ENCODE assay signal across 22 cellular contexts in the genomic region with DNA sequence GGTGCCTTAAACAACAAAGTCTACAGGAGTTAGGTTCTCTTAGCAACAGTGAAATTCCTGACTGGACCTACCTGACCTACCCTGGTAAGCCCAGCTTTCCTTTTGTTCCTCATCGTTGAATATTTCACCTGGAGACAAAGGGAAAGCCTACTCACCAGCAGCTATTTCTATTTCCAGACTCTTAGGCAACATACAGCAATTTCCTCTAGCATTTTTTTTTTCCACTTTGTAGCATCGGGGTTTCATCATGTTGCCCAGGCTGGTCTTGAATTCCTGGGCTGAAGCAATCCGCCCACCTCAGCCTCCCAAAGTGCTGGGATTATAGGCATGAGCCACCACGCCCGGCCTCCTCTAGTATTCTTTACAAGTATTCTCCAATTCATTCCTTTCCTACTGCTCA. TPM values are rescaled to one million over a fixed set of nuclear protein-coding genes. Genes with fewer than 3 reads are reported as not detected.
DNase-seq lines count a peak whose midpoint lies in the region; ATAC-seq and TF ChIP-seq lines count a peak whose summit lies in the region.
"Had no signal": no experiment of that assay in that cellular context is flagged by ENCODE, and none has a peak within 500 bp of the region (broad histone marks: within the 10 kb centered on the region; RNA-seq: fewer than 3 reads in every experiment).

No MANE protein-coding gene starts in this region.

- peak overlapping the region; percentile 53 for H3K9ac ChIP-seq in GM23248
- no peak overlapping the region for H3K9ac ChIP-seq in adipocyte (ENCODE audit: low read length)

- H3K79me2 ChIP-seq in ACC112 (ENCODE audit: control insufficient read depth, insufficient read depth, low read length, unreplicated experiment) = no peaks in the 10 kb centered on the region
- H3K79me2 ChIP-seq in GM23248 (ENCODE audit: insufficient read depth) = no peaks in the 10 kb centered on the region

- peaks cover 14% of the 10 kb centered on the region for H3K4me1 ChIP-seq in ACC112 (ENCODE audit: control insufficient read depth, insufficient read depth, low read length, unreplicated experiment)
- peaks cover 25% of the 10 kb centered on the region for H3K4me1 ChIP-seq in GM23248 (ENCODE audit: insufficient read depth)
- peaks cover 5% of the 10 kb centered on the region for H3K4me1 ChIP-seq in adipocyte (ENCODE audit: control insufficient read depth, insufficient read depth, low read length)
- peaks cover 3% of the 10 kb centered on the region for H3K4me1 ChIP-seq in foreskin keratinocyte
- no peaks in the 10 kb centered on the region for H3K4me1 ChIP-seq in gastroesophageal sphincter

- 1 to 11% methylated on average over 4 to 5 of the region's 5 CpGs for WGBS in GM23248 (ENCODE audit: low coverage in 1 of 2, low lambda C conversion rate in 2 of 2, missing lambda C conversion rate in 2 of 2), 2 experiments
- WGBS in gastroesophageal sphincter (ENCODE audit: low coverage in 1 of 2), 2 donors = 82 to 100% methylated on average over 2 to 5 of the region's 5 CpGs

- in situ Hi-C loops in GM23248 (cut with MboI) = no loop called here

- ATAC-seq in foreskin keratinocyte (peak; percentile 16), gastroesophageal sphincter (no peak), left colon (no peak), GM21717 (IDR thresholded peaks at IDR 0.05; ENCODE audit: unreplicated experiment) (no peak)
- ATAC-seq: left ventricle myocardium superior; natural killer cell treated with Interleukin-12 subunit alpha and Interleukin-12 subunit beta and Interleukin-15 and Interleukin-18, amount 100 ng/mL, for 72 hours; right cardiac atrium; stimulated activated memory B cell treated with anti-CD40 and anti-IgM and Interleukin-4, amounts not matched to agents 10 μg/mL and 1 μg/mL and 100 μg/mL, for 72 hours; T-cell had no signal

- H3K27me3 ChIP-seq in ACC112 (ENCODE audit: insufficient read depth, low read length) (no peaks in the 10 kb centered on the region), GM23248 (replicated peaks; ENCODE audit: insufficient read depth) (no peaks in the 10 kb centered on the region), adipocyte (replicated peaks; ENCODE audit: control insufficient read depth, insufficient read depth, low read length) (no peaks in the 10 kb centered on the region), foreskin keratinocyte (no peaks in the 10 kb centered on the region), gastroesophageal sphincter (no peaks in the 10 kb centered on the region)
- H3K27me3 ChIP-seq: cardiac muscle cell had no signal

- H3K4me2 ChIP-seq in GM23248 (ENCODE audit: unreplicated experiment) = peak overlapping the region; percentile 53

- peaks cover 14% of the 10 kb centered on the region for H3F3A ChIP-seq in GM23248 (ENCODE audit: insufficient read depth)

- intact Hi-C loops in left colon (cut with DNase I, micrococcal nuclease) = no loop called here
- intact Hi-C loops in posterior vena cava (cut with DNase I) = no loop called here

- no peaks in the 10 kb centered on the region for H3K9me2 ChIP-seq in GM23248 (ENCODE audit: insufficient read depth)

- H3K4me3 ChIP-seq in ACC112 (ENCODE audit: low read depth, low read length) (no peak overlapping the region), GM23248 (no peak overlapping the region), adipocyte (ENCODE audit: low read length) (no peak overlapping the region), gastroesophageal sphincter (no peak overlapping the region)
- H3K4me3 ChIP-seq: cardiac muscle cell had no signal

- H2AFZ ChIP-seq in ACC112 (ENCODE audit: low read length, unreplicated experiment) = no peak overlapping the region
- H2AFZ ChIP-seq in GM23248 = no peak overlapping the region

- H4K20me1 ChIP-seq in GM23248 (ENCODE audit: insufficient read depth) = no peaks in the 10 kb centered on the region

- peak overlapping the region; percentile 22; the same call in 1 of the 2 replicates for H3K27ac ChIP-seq in ACC112 (ENCODE audit: low read depth, low read length)
- peak overlapping the region; percentile 77 for H3K27ac ChIP-seq in GM23248
- no peak overlapping the region for H3K27ac ChIP-seq in foreskin keratinocyte
- no peak overlapping the region for H3K27ac ChIP-seq in gastroesophageal sphincter
- H3K27ac ChIP-seq: cardiac muscle cell, HL-60 had no signal

- H3K9me3 ChIP-seq in GM23248 (ENCODE audit: low read depth) (no peaks in the 10 kb centered on the region), adipocyte (ENCODE audit: control insufficient read depth, low read length) (no peaks in the 10 kb centered on the region), gastroesophageal sphincter (no peaks in the 10 kb centered on the region)

- DNase-seq in GM23248 (peak; percentile 72), adipocyte (ENCODE audit: low read depth) (peak; percentile 71), foreskin keratinocyte (peak; percentile 79 to 89), left colon (no peak), posterior vena cava (ENCODE audit: low spot score) (no peak)
- DNase-seq: activated CD4-positive, CD25-positive, alpha-beta regulatory T cell; activated naive CD4-positive, alpha-beta T cell treated with anti-CD3 and anti-CD28 coated beads for 36 hours; Calu3; hippocampal formation; left ventricle myocardium superior; NCI-H1930; NCI-H774; right cardiac atrium; T-cell had no signal

- TF ChIP-seq EP300 in gastroesophageal sphincter (IDR thresholded peaks at IDR 0.05) = no peak

- TF ChIP-seq POLR2A in gastroesophageal sphincter (IDR thresholded peaks at IDR 0.05) = no peak

- H3K36me3 ChIP-seq in ACC112 (ENCODE audit: insufficient read depth, low read length) = peaks cover 6% of the 10 kb centered on the region; the same call in 1 of the 2 replicates
- H3K36me3 ChIP-seq in GM23248 (ENCODE audit: low read depth) = no peaks in the 10 kb centered on the region
- no peaks in the 10 kb centered on the region for H3K36me3 ChIP-seq in adipocyte (ENCODE audit: control insufficient read depth, insufficient read depth, low read length, severe bottlenecking)
- H3K36me3 ChIP-seq in gastroesophageal sphincter = peaks cover 0 to 4% of the 10 kb centered on the region in 2 donors

- no peak for TF ChIP-seq CTCF in foreskin keratinocyte (conservative IDR thresholded peaks at IDR 0.05)
- no peak for TF ChIP-seq CTCF in gastroesophageal sphincter (IDR thresholded peaks at IDR 0.05)

RNA-seq across cellular contexts. Expression of gene S100G, which starts 6.8 kb away (rescaled TPM):
- not detected in 2 replicates for total RNA-seq in GM23248 (2014; rRNA removed; shearing (Covaris generic))
- polyA plus RNA-seq in GM23248 (2016; fragmentation: Nextera tagmentation; extraction: Ambion mirVana) (not detected in 2 replicates), foreskin keratinocyte (not detected in 2 replicates)
- total RNA-seq in foreskin keratinocyte (not detected in 2 replicates), gastroesophageal sphincter (not detected), left colon (not detected), posterior vena cava (not detected)
- total RNA-seq: activated naive CD4-positive, alpha-beta T cell treated with anti-CD3 and anti-CD28 coated beads for 36 hours; Calu3; cardiac muscle cell; left ventricle myocardium superior; natural killer cell treated with Interleukin-12 subunit alpha and Interleukin-12 subunit beta and Interleukin-15 and Interleukin-18, amount 100 ng/mL, for 72 hours; right cardiac atrium; T-cell; ureter had no signal
- polyA plus RNA-seq: cardiac muscle cell, right cardiac atrium had no signal

Comparison
In these comparisons a context has a peak if more than half of its experiments do, and no peak if none do; other contexts are left out.
1. H3K27ac ChIP-seq: peak in ACC112 (single experiment) and GM23248 (single experiment); none in foreskin keratinocyte (single experiment) and gastroesophageal sphincter (0 of 4).
2. DNase-seq: peak in GM23248 (single experiment), adipocyte (single experiment) and foreskin keratinocyte (2 of 2); none in left colon (0 of 2) and posterior vena cava (single experiment).